8 cellular contexts compared by ENCODE assay signal in genomic region chr10:30701471-30702173, GRCh38.
DNase-seq lines count a peak whose midpoint lies in the region; ATAC-seq lines count a peak whose summit lies in the region.

No MANE protein-coding gene starts in this region.

- no peaks in the 10 kb centered on the region for H3K27me3 ChIP-seq in SJSA1 (replicated peaks)

- no peaks in the 10 kb centered on the region for H3K9me3 ChIP-seq in SJSA1 (replicated peaks)

- no peaks in the 10 kb centered on the region for H3K36me3 ChIP-seq in SJSA1

- ATAC-seq in GM18873 (IDR thresholded peaks at IDR 0.05; ENCODE audit: low FRiP score, unreplicated experiment), result peak; percentile 55
- peak; percentile 59 for ATAC-seq in HG03064 (IDR thresholded peaks at IDR 0.05; ENCODE audit: low read depth, unreplicated experiment)

- H3K4me1 ChIP-seq in SJSA1 (replicated peaks), result peaks cover 10% of the 10 kb centered on the region

- no peak overlapping the region for H3K27ac ChIP-seq in SJSA1

- peak; percentile 22 for DNase-seq in AG08396 (ENCODE audit: low spot score)
- peak; percentile 28 to 67 for DNase-seq in SJSA1 (ENCODE audit: low read depth in 1 of 2, low spot score in 2 of 2)
- peak; percentile 74 for DNase-seq in activated naive CD4-positive, alpha-beta T cell treated with anti-CD3 and anti-CD28 coated beads, Interleukin-2, amount 50 U/mL, for 16 hours
- DNase-seq in mucosa of gallbladder (ENCODE audit: low spot score), result peak; percentile 59
- no peak for DNase-seq in hypothalamus (lab: John Stamatoyannopoulos, UW)
- DNase-seq in GDM1 (lab: John Stamatoyannopoulos, UW), result no peak

- no peak overlapping the region for H3K4me3 ChIP-seq in SJSA1

Comparison
In these comparisons a context has a peak if more than half of its experiments do, and no peak if none do; other contexts are left out.
1. DNase-seq: peak in AG08396 (single experiment), SJSA1 (2 of 2), activated naive CD4-positive, alpha-beta T cell treated with anti-CD3 and anti-CD28 coated beads, Interleukin-2, amount 50 U/mL, for 16 hours (single experiment) and mucosa of gallbladder (single experiment); none in hypothalamus (0 of 51) and GDM1 (single experiment).